1 cellular context compared by ENCODE assay signal in the genomic region with DNA sequence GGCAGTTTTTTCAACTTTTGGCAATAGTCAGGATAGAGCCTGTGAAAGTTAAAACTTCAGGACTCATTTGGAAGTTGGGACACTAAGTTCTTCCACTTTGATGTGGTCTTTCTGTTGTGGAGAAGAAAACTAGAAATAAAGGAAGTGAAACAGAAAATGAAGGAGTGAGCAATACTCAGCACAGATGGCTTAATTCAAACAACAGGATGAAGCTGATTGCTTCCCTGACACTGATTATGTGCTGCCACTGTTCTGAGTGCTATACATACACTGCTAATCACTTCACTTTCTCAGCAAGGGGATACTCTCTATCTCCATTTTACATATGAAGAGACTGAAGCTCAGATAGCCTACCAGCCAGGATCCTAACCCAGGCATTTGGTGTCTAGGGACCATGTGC.
TF ChIP-seq lines count a peak whose summit lies in the region.

No MANE protein-coding gene starts in this region.

TF ChIP-seq in GM23338, 12 proteins besides CTCF, POLR2A, EP300 and RAD21 (continued from another document):
- TF ChIP-seq, protein P1, sequence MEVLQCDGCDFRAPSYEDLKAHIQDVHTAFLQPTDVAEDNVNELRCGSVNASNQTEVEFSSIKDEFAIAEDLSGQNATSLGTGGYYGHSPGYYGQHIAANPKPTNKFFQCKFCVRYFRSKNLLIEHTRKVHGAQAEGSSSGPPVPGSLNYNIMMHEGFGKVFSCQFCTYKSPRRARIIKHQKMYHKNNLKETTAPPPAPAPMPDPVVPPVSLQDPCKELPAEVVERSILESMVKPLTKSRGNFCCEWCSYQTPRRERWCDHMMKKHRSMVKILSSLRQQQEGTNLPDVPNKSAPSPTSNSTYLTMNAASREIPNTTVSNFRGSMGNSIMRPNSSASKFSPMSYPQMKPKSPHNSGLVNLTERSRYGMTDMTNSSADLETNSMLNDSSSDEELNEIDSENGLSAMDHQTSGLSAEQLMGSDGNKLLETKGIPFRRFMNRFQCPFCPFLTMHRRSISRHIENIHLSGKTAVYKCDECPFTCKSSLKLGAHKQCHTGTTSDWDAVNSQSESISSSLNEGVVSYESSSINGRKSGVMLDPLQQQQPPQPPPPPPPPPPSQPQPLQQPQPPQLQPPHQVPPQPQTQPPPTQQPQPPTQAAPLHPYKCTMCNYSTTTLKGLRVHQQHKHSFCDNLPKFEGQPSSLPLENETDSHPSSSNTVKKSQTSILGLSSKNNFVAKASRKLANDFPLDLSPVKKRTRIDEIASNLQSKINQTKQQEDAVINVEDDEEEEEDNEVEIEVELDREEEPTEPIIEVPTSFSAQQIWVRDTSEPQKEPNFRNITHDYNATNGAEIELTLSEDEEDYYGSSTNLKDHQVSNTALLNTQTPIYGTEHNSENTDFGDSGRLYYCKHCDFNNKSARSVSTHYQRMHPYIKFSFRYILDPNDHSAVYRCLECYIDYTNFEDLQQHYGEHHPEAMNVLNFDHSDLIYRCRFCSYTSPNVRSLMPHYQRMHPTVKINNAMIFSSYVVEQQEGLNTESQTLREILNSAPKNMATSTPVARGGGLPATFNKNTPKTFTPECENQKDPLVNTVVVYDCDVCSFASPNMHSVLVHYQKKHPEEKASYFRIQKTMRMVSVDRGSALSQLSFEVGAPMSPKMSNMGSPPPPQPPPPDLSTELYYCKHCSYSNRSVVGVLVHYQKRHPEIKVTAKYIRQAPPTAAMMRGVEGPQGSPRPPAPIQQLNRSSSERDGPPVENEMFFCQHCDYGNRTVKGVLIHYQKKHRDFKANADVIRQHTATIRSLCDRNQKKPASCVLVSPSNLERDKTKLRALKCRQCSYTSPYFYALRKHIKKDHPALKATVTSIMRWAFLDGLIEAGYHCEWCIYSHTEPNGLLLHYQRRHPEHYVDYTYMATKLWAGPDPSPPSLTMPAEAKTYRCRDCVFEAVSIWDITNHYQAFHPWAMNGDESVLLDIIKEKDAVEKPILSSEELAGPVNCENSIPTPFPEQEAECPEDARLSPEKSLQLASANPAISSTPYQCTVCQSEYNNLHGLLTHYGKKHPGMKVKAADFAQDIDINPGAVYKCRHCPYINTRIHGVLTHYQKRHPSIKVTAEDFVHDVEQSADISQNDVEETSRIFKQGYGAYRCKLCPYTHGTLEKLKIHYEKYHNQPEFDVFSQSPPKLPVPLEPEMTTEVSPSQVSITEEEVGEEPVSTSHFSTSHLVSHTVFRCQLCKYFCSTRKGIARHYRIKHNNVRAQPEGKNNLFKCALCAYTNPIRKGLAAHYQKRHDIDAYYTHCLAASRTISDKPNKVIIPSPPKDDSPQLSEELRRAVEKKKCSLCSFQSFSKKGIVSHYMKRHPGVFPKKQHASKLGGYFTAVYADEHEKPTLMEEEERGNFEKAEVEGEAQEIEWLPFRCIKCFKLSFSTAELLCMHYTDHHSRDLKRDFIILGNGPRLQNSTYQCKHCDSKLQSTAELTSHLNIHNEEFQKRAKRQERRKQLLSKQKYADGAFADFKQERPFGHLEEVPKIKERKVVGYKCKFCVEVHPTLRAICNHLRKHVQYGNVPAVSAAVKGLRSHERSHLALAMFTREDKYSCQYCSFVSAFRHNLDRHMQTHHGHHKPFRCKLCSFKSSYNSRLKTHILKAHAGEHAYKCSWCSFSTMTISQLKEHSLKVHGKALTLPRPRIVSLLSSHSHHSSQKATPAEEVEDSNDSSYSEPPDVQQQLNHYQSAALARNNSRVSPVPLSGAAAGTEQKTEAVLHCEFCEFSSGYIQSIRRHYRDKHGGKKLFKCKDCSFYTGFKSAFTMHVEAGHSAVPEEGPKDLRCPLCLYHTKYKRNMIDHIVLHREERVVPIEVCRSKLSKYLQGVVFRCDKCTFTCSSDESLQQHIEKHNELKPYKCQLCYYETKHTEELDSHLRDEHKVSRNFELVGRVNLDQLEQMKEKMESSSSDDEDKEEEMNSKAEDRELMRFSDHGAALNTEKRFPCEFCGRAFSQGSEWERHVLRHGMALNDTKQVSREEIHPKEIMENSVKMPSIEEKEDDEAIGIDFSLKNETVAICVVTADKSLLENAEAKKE (CRISPR knock-in tag; IDR thresholded peaks at IDR 0.05), result no peak
- TF ChIP-seq POLR2AphosphoS5 (IDR thresholded peaks at IDR 0.05; ENCODE audit: low read depth) (no peak), ZNF331 (CRISPR knock-in tag; IDR thresholded peaks at IDR 0.05; ENCODE audit: low read depth) (no peak)
- TF ChIP-seq, protein P2, sequence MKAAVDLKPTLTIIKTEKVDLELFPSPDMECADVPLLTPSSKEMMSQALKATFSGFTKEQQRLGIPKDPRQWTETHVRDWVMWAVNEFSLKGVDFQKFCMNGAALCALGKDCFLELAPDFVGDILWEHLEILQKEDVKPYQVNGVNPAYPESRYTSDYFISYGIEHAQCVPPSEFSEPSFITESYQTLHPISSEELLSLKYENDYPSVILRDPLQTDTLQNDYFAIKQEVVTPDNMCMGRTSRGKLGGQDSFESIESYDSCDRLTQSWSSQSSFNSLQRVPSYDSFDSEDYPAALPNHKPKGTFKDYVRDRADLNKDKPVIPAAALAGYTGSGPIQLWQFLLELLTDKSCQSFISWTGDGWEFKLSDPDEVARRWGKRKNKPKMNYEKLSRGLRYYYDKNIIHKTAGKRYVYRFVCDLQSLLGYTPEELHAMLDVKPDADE (IDR thresholded peaks at IDR 0.05), result no peak
